Comparison of ENCODE assay signal across 22 cellular contexts in genomic region chr6:13648850-13649249, GRCh38.
"Had no signal": no experiment of that assay in that cellular context is flagged by ENCODE, and none has a peak within 500 bp of the region (broad histone marks: within the 10 kb centered on the region; RNA-seq: fewer than 3 reads in every experiment).

No MANE protein-coding gene starts in this region.

- H3K9me3 ChIP-seq: lower lobe of right lung, mucosa of descending colon, right lobe of liver, thyroid gland had no signal

- H3K27ac Mint-ChIP-seq: activated B cell treated with CpG ODN at 0.5 μM for 24 hours; activated naive CD4-positive, alpha-beta T cell treated with anti-CD3 and anti-CD28 coated beads, Interleukin-2, amount 50 U/mL, for 72 hours; nephron progenitor cell had no signal

- H3K27me3 Mint-ChIP-seq: activated B cell treated with CpG ODN at 0.5 μM for 24 hours; brain; stimulated activated naive CD8-positive, alpha-beta T cell treated with anti-CD3 and anti-CD28 coated beads, Interleukin-15, Interleukin-2, amounts not matched to agents 100 ng/mL and 50 ng/mL, for 24 hours had no signal

- H3K4me1 Mint-ChIP-seq: brain, nephron progenitor cell had no signal

- H2AFZ ChIP-seq: parathyroid adenoma had no signal

- H3K27ac ChIP-seq: epithelial cell of prostate, lower lobe of right lung, parathyroid adenoma, right lobe of liver, skin epidermis, thyroid gland had no signal

- H3K36me3 ChIP-seq: right lobe of liver, thyroid gland had no signal

- H3K4me3 ChIP-seq: lower lobe of right lung, mucosa of descending colon, right lobe of liver, skin epidermis, thyroid gland had no signal

- H3K9me3 Mint-ChIP-seq: activated B cell treated with CpG ODN at 0.5 μM for 24 hours; activated naive CD4-positive, alpha-beta T cell treated with anti-CD3 and anti-CD28 coated beads, Interleukin-2, amount 50 U/mL, for 72 hours; activated T-helper 1 cell treated with anti-CD3 and anti-CD28 coated beads, Interleukin-12 subunit alpha, Interleukin-12 subunit beta, Interleukin-2, Interleukin-4 antibody, amounts not matched to agents 30 ng/mL and 10 ng/mL and 1 ng/mL, durations not matched to agents 14 hours and 24 hours and 36 hours; brain; nephron progenitor cell; stimulated activated naive CD8-positive, alpha-beta T cell treated with anti-CD3 and anti-CD28 coated beads, Interleukin-15, Interleukin-2, amounts not matched to agents 100 ng/mL and 50 ng/mL, for 24 hours had no signal

- H3K4me3 Mint-ChIP-seq: activated B cell treated with CpG ODN at 0.5 μM for 24 hours; activated T-helper 1 cell treated with anti-CD3 and anti-CD28 coated beads, Interleukin-12 subunit alpha, Interleukin-12 subunit beta, Interleukin-2, Interleukin-4 antibody, amounts not matched to agents 30 ng/mL and 10 ng/mL and 1 ng/mL, durations not matched to agents 14 hours and 24 hours and 36 hours; brain; nephron progenitor cell; stimulated activated naive CD8-positive, alpha-beta T cell treated with anti-CD3 and anti-CD28 coated beads, Interleukin-15, Interleukin-2, amounts not matched to agents 100 ng/mL and 50 ng/mL, for 24 hours had no signal

- DNase-seq: activated B cell treated with CpG ODN at 0.5 μM for 24 hours; activated CD4-positive, alpha-beta T cell treated with anti-CD3 and anti-CD28 coated beads for 4 hours; activated CD4-positive, alpha-beta T cell treated with anti-CD3 and anti-CD28 coated beads, Interleukin-2, amount 50 U/mL, for 48 hours; activated gamma-delta T cell; aorta; left colon; lower lobe of right lung; mesendoderm; mucosa of descending colon; nephron progenitor cell; right lobe of liver; stimulated activated CD4-positive, alpha-beta T cell treated with anti-CD3 and anti-CD28 coated beads, Interleukin-1b, Interleukin-23, amount 100 ng/mL, for 48 hours; substantia nigra; T1000; thyroid gland had no signal

- H3K27me3 ChIP-seq: right lobe of liver, thyroid gland had no signal

- H3K4me1 ChIP-seq: lower lobe of right lung, parathyroid adenoma, right lobe of liver had no signal
